9 cellular contexts compared by ENCODE assay signal in the genomic region with DNA sequence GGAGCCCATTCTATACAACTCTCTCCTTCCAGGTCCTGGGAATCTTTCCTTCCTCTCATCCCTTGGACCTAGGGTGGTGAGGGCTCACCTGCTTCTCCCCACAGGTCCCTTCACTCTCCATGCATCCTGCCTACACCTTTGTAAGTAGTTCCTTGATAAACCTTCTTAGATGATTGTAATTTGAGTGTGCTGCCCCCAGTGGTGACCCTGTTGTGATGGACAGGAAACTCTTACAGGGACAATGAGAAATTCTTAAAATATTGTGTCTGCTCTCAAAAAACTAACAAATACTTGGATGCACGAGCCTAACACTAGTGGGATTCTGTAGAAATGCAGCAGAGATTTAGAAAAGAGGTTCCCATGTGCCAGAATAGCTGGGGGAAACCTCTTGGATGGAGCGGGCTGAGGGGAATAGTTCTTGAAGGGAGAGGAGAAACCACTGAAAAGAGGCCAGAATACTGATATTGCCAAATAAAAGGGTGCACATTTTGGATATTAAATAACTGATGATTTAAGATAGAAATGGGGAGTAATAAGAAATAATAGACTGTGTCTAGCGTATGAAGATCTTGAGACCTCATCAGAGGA. TPM values are rescaled to one million over a fixed set of nuclear protein-coding genes. Genes with fewer than 3 reads are reported as not detected.
DNase-seq lines count a peak whose midpoint lies in the region; ATAC-seq and TF ChIP-seq lines count a peak whose summit lies in the region.
"Had no signal": no experiment of that assay in that cellular context is flagged by ENCODE, and none has a peak within 500 bp of the region (broad histone marks: within the 10 kb centered on the region; RNA-seq: fewer than 3 reads in every experiment).

No MANE protein-coding gene starts in this region.

- H3K9ac ChIP-seq in mesendoderm (ENCODE audit: low read length), result no peak overlapping the region

- no peak overlapping the region for H4K8ac ChIP-seq in mesendoderm (ENCODE audit: low read depth, low read length)

- no peak overlapping the region for H3K4me2 ChIP-seq in mesendoderm (ENCODE audit: low read length)

- H3K56ac ChIP-seq in mesendoderm (ENCODE audit: low read length), result no peak overlapping the region

- no peak overlapping the region for H3K23ac ChIP-seq in mesendoderm (ENCODE audit: low read length)

- ATAC-seq in GM21447 (IDR thresholded peaks at IDR 0.05; ENCODE audit: unreplicated experiment) (no peak), right cardiac atrium (no peak)

- no peaks in the 10 kb centered on the region for H3K79me2 ChIP-seq in mesendoderm (ENCODE audit: control insufficient read depth, insufficient read depth, low read length)

- H2BK15ac ChIP-seq in mesendoderm (replicated peaks; ENCODE audit: low read depth), result no peak overlapping the region

- H3K4me1 ChIP-seq in mesendoderm (ENCODE audit: control insufficient read depth, low read depth, low read length), result no peaks in the 10 kb centered on the region
- no peaks in the 10 kb centered on the region for H3K4me1 ChIP-seq in right cardiac atrium (ENCODE audit: control insufficient read depth, insufficient read depth, low read length)
- H3K4me1 ChIP-seq: SJCRH30 had no signal

- H2BK120ac ChIP-seq in mesendoderm (ENCODE audit: low read depth, low read length), result no peak overlapping the region

- H4K5ac ChIP-seq in mesendoderm (ENCODE audit: low read length), result no peak overlapping the region

- H3K9me3 ChIP-seq in right cardiac atrium (ENCODE audit: control insufficient read depth, low read length), result no peaks in the 10 kb centered on the region
- H3K9me3 ChIP-seq: SJCRH30 had no signal

- H3K4ac ChIP-seq in mesendoderm (ENCODE audit: low read depth, low read length), result no peak overlapping the region

- H2AK5ac ChIP-seq in mesendoderm (ENCODE audit: low read length), result no peak overlapping the region

- no peak overlapping the region for H3K4me3 ChIP-seq in GM12875 (ENCODE audit: low read depth, low read length)
- H3K4me3 ChIP-seq in HL-60 (replicated peaks; ENCODE audit: insufficient read depth, low read length), result no peak overlapping the region
- H3K4me3 ChIP-seq in mesendoderm (ENCODE audit: low read length), result no peak overlapping the region
- H3K4me3 ChIP-seq in right cardiac atrium (ENCODE audit: low read length), result no peak overlapping the region
- H3K4me3 ChIP-seq: SJCRH30 had no signal

- TF ChIP-seq CTCF in GM12875 (IDR thresholded peaks at IDR 0.05; ENCODE audit: borderline replicate concordance, insufficient read depth, low read depth, low read length) (peak; percentile 46; the same call in 1 of the 2 replicates), HL-60 (IDR thresholded peaks at IDR 0.05; ENCODE audit: insufficient read depth, low read length) (peak; percentile 23)

- no peaks in the 10 kb centered on the region for H3K79me1 ChIP-seq in mesendoderm (ENCODE audit: low read length)

- H3K18ac ChIP-seq in mesendoderm (ENCODE audit: low read length), result no peak overlapping the region

- H2BK5ac ChIP-seq in mesendoderm (ENCODE audit: low read length), result no peak overlapping the region

- H3K27ac ChIP-seq in HL-60 (replicated peaks) (no peak overlapping the region), mesendoderm (ENCODE audit: low read depth, low read length) (no peak overlapping the region), right cardiac atrium (ENCODE audit: low read length) (no peak overlapping the region)
- H3K27ac ChIP-seq: SJCRH30 had no signal

- DNase-seq in HL-60 (ENCODE audit: low read depth in 1 of 2, low spot score in 1 of 2) (peak in 1 of 2 experiments; percentile 39), mesendoderm (peak; percentile 61), DMS79 treated with DMSO at 0.1 percent for 48 hours (lab: John Stamatoyannopoulos, UW) (no peak), right cardiac atrium (no peak), nucleus accumbens (lab: John Stamatoyannopoulos, UW) (no peak)
- peak; percentile 32 for DNase-seq in activated T-cell treated with anti-CD3 and anti-CD28 coated beads, Interleukin-2, amount 50 U/mL, for 1 hour

- no peaks in the 10 kb centered on the region for H3K36me3 ChIP-seq in mesendoderm (ENCODE audit: control insufficient read depth, insufficient read depth, low read length)
- H3K36me3 ChIP-seq: SJCRH30 had no signal

- intact Hi-C loops in right cardiac atrium (cut with DNase I), result no loop called here

- no peaks in the 10 kb centered on the region for H3K27me3 ChIP-seq in HL-60 (ENCODE audit: insufficient read depth, poor library complexity, severe bottlenecking)
- no peaks in the 10 kb centered on the region for H3K27me3 ChIP-seq in mesendoderm (ENCODE audit: insufficient read depth, low read length, poor library complexity)
- no peaks in the 10 kb centered on the region for H3K27me3 ChIP-seq in right cardiac atrium (ENCODE audit: control insufficient read depth, insufficient read depth)
- H3K27me3 ChIP-seq: SJCRH30 had no signal

- WGBS in mesendoderm (ENCODE audit: extremely low coverage, insufficient coverage, low lambda C conversion rate), result no CpG with 5 or more reads among the region's 3 CpGs
- WGBS in right cardiac atrium, result 66% methylated on average over 3 of the region's 3 CpGs

RNA-seq across cellular contexts. Expression of a gene that starts 6.7 kb away (rescaled TPM):
- 28.1 TPM for polyA plus RNA-seq in mesendoderm (2013, experiment 1 of 2)
- 28.6 TPM for polyA plus RNA-seq in mesendoderm (2013, experiment 2 of 2)
- 1 to 10 TPM; 7.1 to 7.8 (median 7.5) TPM for total RNA-seq in right cardiac atrium
- 5.3 TPM for polyA plus RNA-seq in right cardiac atrium

Comparison
In these comparisons a context has a peak if more than half of its experiments do, and no peak if none do; other contexts are left out.
1. DNase-seq: peak in activated T-cell treated with anti-CD3 and anti-CD28 coated beads, Interleukin-2, amount 50 U/mL, for 1 hour (single experiment) and mesendoderm (single experiment); none in DMS79 treated with DMSO at 0.1 percent for 48 hours (single experiment), right cardiac atrium (0 of 3) and nucleus accumbens (0 of 56).